ENCODE assay signal across 10 cellular contexts in the genomic region with DNA sequence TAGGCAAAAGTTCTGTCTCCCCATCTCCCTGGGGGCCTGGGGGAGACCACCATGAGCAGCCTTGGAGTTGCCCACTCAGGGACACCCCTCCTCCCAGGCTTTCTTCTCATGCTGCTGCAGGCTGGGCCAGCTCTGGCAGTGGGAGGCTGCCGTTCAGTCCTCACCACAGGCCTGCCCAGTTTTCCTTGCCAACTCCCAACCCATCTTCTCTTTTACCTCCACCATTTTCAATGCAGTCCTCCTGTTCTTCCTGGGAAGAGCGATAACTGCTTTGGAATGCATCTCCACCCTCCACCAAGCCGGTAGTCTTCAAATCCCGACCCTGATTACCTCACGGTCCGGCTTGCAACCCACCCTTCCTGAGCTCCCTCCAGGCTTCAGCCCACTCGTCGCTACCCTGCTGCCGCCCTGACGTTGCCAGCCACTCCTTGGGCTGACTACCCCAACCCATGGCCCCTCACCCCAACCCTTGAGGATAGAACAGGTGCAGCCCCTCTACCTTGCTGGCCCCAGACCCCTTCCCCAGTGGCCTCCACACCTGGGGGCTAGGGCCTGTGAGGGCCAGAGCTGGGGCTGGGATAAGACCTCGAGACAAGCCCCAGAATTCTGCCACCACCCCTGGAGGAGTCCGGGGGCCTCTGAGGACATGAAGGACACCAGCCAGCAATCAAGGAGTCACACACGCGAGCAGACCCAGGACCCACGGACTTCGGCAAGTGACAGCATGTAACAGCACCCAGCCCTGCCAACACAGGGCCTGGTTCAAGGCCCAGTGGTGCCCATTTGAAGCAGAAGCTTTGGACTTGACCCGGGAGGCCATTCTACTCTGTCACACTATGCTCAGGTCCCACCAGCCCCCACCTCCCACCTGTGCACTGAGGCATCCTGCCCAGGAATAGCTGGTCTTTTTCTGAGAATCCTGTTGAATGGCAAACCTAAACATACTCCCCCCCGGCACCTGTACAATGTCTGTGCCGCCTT. TPM values are rescaled to one million over a fixed set of nuclear protein-coding genes. Genes with fewer than 3 reads are reported as not detected.
DNase-seq lines count a peak whose midpoint lies in the region; ATAC-seq, FAIRE-seq and TF ChIP-seq lines count a peak whose summit lies in the region.
"Had no signal": no experiment of that assay in that cellular context is flagged by ENCODE, and none has a peak within 500 bp of the region (broad histone marks: within the 10 kb centered on the region; RNA-seq: fewer than 3 reads in every experiment).

No MANE protein-coding gene starts in this region.

- no peak for DNase-seq in activated CD4-positive, alpha-beta T cell treated with anti-CD3 and anti-CD28 coated beads, Interleukin-2, amount 10 ng/mL, durations not matched to agents 24 days and 14 days
- DNase-seq in activated CD4-positive, alpha-beta T cell treated with anti-CD3 and anti-CD28 coated beads, Interleukin-2, amount 50 U/mL, for 1 hour, result no peak
- DNase-seq in GM12878 (ENCODE audit: low read depth, low spot score) (no peak), lower lobe of right lung (no peak), transverse colon (no peak), HTR-8/SVneo (ENCODE audit: insufficient read length, low spot score) (no peak), germinal center (ENCODE audit: low spot score) (no peak), NCI-H1105 (lab: John Stamatoyannopoulos, UW) (no peak)
- DNase-seq: NCI-H2081 treated with DMSO at 0.1 percent for 48 hours had no signal

- CTCF ChIA-PET in GM12878 (lab: Yijun Ruan, JAX), result interaction anchor here (0.6 to 0.9 kb wide), 3 partner anchors 10 to 300 kb away, joined by 3 to 6 read pairs (median 3); no protein-coding TSS in a partner anchor

- SMC1A ChIA-PET in GM12878 (lab: Charles Lee; ENCODE audit: uncharacterized antibody, unreplicated experiment), result interaction anchor here (1.1 to 1.6 kb wide), 2 partner anchors 11 to 12 kb away, joined by 3 to 6 read pairs; no protein-coding TSS in a partner anchor

- H3K36me3 ChIP-seq in GM12878 (ENCODE audit: control insufficient read depth in 2 of 2, insufficient read depth in 2 of 2, low read length in 1 of 2) (peaks cover 40 to 46% of the 10 kb centered on the region in 2 experiments; a peak in 3 of 4 replicates), lower lobe of right lung (peaks cover 62% of the 10 kb centered on the region), transverse colon (peaks cover 0 to 5% (median under 1%) of the 10 kb centered on the region in 4 donors)

- peak overlapping the region; percentile 74 for H3K4me3 Mint-ChIP-seq in activated CD4-positive, alpha-beta T cell treated with anti-CD3 and anti-CD28 coated beads, Interleukin-2, amount 10 ng/mL, durations not matched to agents 24 days and 14 days
- H3K4me3 Mint-ChIP-seq: nephron had no signal

- H3K9ac ChIP-seq in GM12878 (ENCODE audit: control insufficient read depth, insufficient read depth, low read length), result no peak overlapping the region

- H3K27me3 Mint-ChIP-seq in activated CD4-positive, alpha-beta T cell treated with anti-CD3 and anti-CD28 coated beads, Interleukin-2, amount 10 ng/mL, durations not matched to agents 24 days and 14 days, result no peaks in the 10 kb centered on the region

- no peaks in the 10 kb centered on the region for H3K9me3 Mint-ChIP-seq in activated CD4-positive, alpha-beta T cell treated with anti-CD3 and anti-CD28 coated beads, Interleukin-2, amount 10 ng/mL, durations not matched to agents 24 days and 14 days
- H3K9me3 Mint-ChIP-seq: nephron had no signal

- intact Hi-C loops in activated CD4-positive, alpha-beta T cell treated with anti-CD3 and anti-CD28 coated beads, Interleukin-2, amount 10 ng/mL, durations not matched to agents 24 days and 14 days (cut with micrococcal nuclease), result loop anchor here (10.0 kb wide), 1 partner anchor 547 kb away; no protein-coding TSS in a partner anchor
- intact Hi-C loops in GM12878 (cut with micrococcal nuclease; ENCODE audit: unreplicated experiment) (no loop called here), lower lobe of right lung (cut with DNase I) (no loop called here), transverse colon (cut with DNase I; ENCODE audit: low total_unique reads) (no loop called here)

- POLR2A ChIA-PET in GM12878 (lab: Charles Lee), result interaction anchor here (1.3 to 3.8 kb wide), 2 partner anchors 10 to 12 kb away, joined by 3 to 18 read pairs; a partner anchor contains a TSS

- 69% methylated on average over 19 of the region's 19 CpGs for whole genome bisulfite sequencing in GM12878 (ENCODE audit: insufficient coverage, insufficient replicate concordance, low lambda C conversion rate, missing lambda C conversion rate)
- WGBS in transverse colon (ENCODE audit: low coverage in 1 of 2), 2 donors, result 68 to 79% methylated on average over 7 to 19 of the region's 19 CpGs

- peaks cover 9% of the 10 kb centered on the region; the same call in 1 of the 2 replicates for H3K4me1 ChIP-seq in GM12878 (ENCODE audit: control insufficient read depth, insufficient read depth, low read length)
- peaks cover 86% of the 10 kb centered on the region for H3K4me1 ChIP-seq in lower lobe of right lung
- peaks cover 67 to 99% (median 82%) of the 10 kb centered on the region in 4 donors for H3K4me1 ChIP-seq in transverse colon

- peak overlapping the region; percentile 27; the same call in 1 of the 2 replicates for H3K4me3 ChIP-seq in GM12878
- H3K4me3 ChIP-seq in lower lobe of right lung, result no peak overlapping the region
- no peak overlapping the region for H3K4me3 ChIP-seq in transverse colon

- H3K27ac ChIP-seq in GM12878 (ENCODE audit: control insufficient read depth, insufficient read depth) (no peak overlapping the region), lower lobe of right lung (peak overlapping the region; percentile 62), transverse colon (peak overlapping the region; percentile 79 to 99 (median 83))

- TF ChIP-seq EP300 in GM12878 (IDR thresholded peaks at IDR 0.05; ENCODE audit: borderline replicate concordance in 1 of 2, control insufficient read depth in 1 of 2, low read depth in 2 of 2, low read length in 2 of 2), result no peak
- TF ChIP-seq EP300 in transverse colon (IDR thresholded peaks at IDR 0.05; ENCODE audit: low read depth), result no peak

- in situ Hi-C loops in GM12878 (cut with MboI), result no loop called here
- in situ Hi-C loops in transverse colon (cut with MboI; ENCODE audit: low pct_ligation_motif_present in 1 of 4, low pct_unique_long_range_greater_than_20kb in 1 of 4, low sequenced_read_pairs in 3 of 4), result no loop called here

- 0 out of 2 replicates have a peak, but pooled peaks have one; percentile 11 for TF ChIP-seq POLR2A in GM12878 (IDR thresholded peaks at IDR 0.05; ENCODE audit: low read depth, low read length)
- TF ChIP-seq POLR2A in transverse colon (IDR thresholded peaks at IDR 0.05), result no peak

- H3K27ac Mint-ChIP-seq in activated CD4-positive, alpha-beta T cell treated with anti-CD3 and anti-CD28 coated beads, Interleukin-2, amount 10 ng/mL, durations not matched to agents 24 days and 14 days, result peak overlapping the region; percentile 89

- no TSS peak for BruUV-seq in GM12878 (replicated peaks; lab: Mats Ljungman, UMichigan)

- RAD21 ChIA-PET in GM12878 (lab: Charles Lee; ENCODE audit: unreplicated experiment), result interaction anchor here (0.8 to 2.6 kb wide), 3 partner anchors 10 to 23 kb away, joined by 3 to 7 read pairs (median 3); a partner anchor contains a TSS

- H3K27me3 ChIP-seq in GM12878 (replicated peaks in 1 of 2; ENCODE audit: control insufficient read depth in 2 of 2, insufficient read depth in 2 of 2, low read length in 1 of 2), result no peaks in the 10 kb centered on the region
- no peaks in the 10 kb centered on the region for H3K27me3 ChIP-seq in lower lobe of right lung (ENCODE audit: low read depth)
- no peaks in the 10 kb centered on the region for H3K27me3 ChIP-seq in transverse colon

- H4K20me1 ChIP-seq in GM12878 (ENCODE audit: control insufficient read depth, insufficient read depth), result peaks cover 24% of the 10 kb centered on the region

- H3K4me1 Mint-ChIP-seq in activated CD4-positive, alpha-beta T cell treated with anti-CD3 and anti-CD28 coated beads, Interleukin-2, amount 10 ng/mL, durations not matched to agents 24 days and 14 days, result peaks cover 92% of the 10 kb centered on the region

- ATAC-seq in GM12878 (no peak), lower lobe of right lung (no peak)

- TF ChIP-seq RAD21 in GM12878 (IDR thresholded peaks at IDR 0.05; ENCODE audit: insufficient read depth, low read depth, low read length), result no peak

- no peak overlapping the region for H2AFZ ChIP-seq in GM12878 (ENCODE audit: control insufficient read depth, low read depth, low read length)

- peaks cover 85% of the 10 kb centered on the region for H3K36me3 Mint-ChIP-seq in activated CD4-positive, alpha-beta T cell treated with anti-CD3 and anti-CD28 coated beads, Interleukin-2, amount 10 ng/mL, durations not matched to agents 24 days and 14 days (ENCODE audit: low read depth)

- peak overlapping the region; percentile 54 for H3K4me2 ChIP-seq in GM12878 (ENCODE audit: control insufficient read depth, insufficient read depth)

- TF ChIP-seq CTCF in GM12878 (IDR thresholded peaks at IDR 0.05 in 2 of 3, conservative IDR thresholded peaks at IDR 0.05 in 1 of 3; ENCODE audit: control insufficient read depth in 2 of 3, extremely low read depth in 1 of 3, insufficient read depth in 1 of 3, low read depth in 3 of 3, low read length in 3 of 3), result no peak
- TF ChIP-seq CTCF in lower lobe of right lung (IDR thresholded peaks at IDR 0.05), result no peak
- no peak for TF ChIP-seq CTCF in transverse colon (IDR thresholded peaks at IDR 0.05)

- peaks cover 83% of the 10 kb centered on the region for H3K79me2 ChIP-seq in GM12878 (ENCODE audit: control insufficient read depth, insufficient read depth, low read length)

- no peak for FAIRE-seq in GM12878 (lab: Jason Lieb, UNC)
- FAIRE-seq in HTR-8/SVneo (lab: Jason Lieb, UNC), result no peak

- H3K9me3 ChIP-seq in GM12878 (replicated peaks; ENCODE audit: control insufficient read depth, insufficient read depth, low read length) (no peaks in the 10 kb centered on the region), lower lobe of right lung (no peaks in the 10 kb centered on the region), transverse colon (no peaks in the 10 kb centered on the region)

RNA-seq across cellular contexts. Expression of a gene that starts 9.2 kb away (rescaled TPM):
- total RNA-seq in activated CD4-positive, alpha-beta T cell treated with anti-CD3 and anti-CD28 coated beads, Interleukin-2, amount 10 ng/mL, durations not matched to agents 24 days and 14 days, result 369 and 376 TPM in 2 replicates
- total RNA-seq in GM12878 (2013; cell fraction: nucleolus; rRNA removed), result 70.7 and 75.4 TPM in 2 replicates
- 250 and 290 TPM in 2 replicates for total RNA-seq in GM12878 (2014; rRNA removed)
- total RNA-seq in GM12878 (2014; rRNA removed; fragmentation: Illumina TruSeq; extraction: Trizol), result 202 and 221 TPM in 2 replicates
- 397 and 420 TPM in 2 replicates for total RNA-seq in GM12878 (2021)
- 99.8 TPM for polyA plus RNA-seq in GM12878 (2011; ENCODE audit: low read depth)
- polyA plus RNA-seq in GM12878 (2011; rRNA removed), result 297 and 322 TPM in 2 replicates
- polyA plus RNA-seq in GM12878 (2011; cell fraction: cytosol; rRNA removed), result 401 and 501 TPM in 2 replicates
- 291 and 412 TPM in 2 replicates for polyA plus RNA-seq in GM12878 (2011; cell fraction: nucleus; rRNA removed)
- polyA plus RNA-seq in GM12878 (2012), result 164 and 182 TPM in 2 replicates
- polyA plus RNA-seq in GM12878 (2014; fragmentation: Illumina TruSeq; extraction: Trizol), result 289 and 325 TPM in 2 replicates
- polyA plus RNA-seq in GM12878 (2014; fragmentation: Nextera tagmentation; extraction: Ambion mirVana), result 10 to 100 TPM; 28.5 to 57.1 TPM
- polyA plus RNA-seq in GM12878 (2014; rRNA removed), result 276 and 292 TPM in 2 replicates
- polyA plus RNA-seq in GM12878 (2016; fragmentation: Nextera tagmentation; extraction: Ambion mirVana), result 100 to 1,000 TPM; 334 to 348 TPM
- 278 and 351 TPM in 2 replicates for polyA minus RNA-seq in GM12878 (2011; rRNA and poly(A)+ RNA removed)
- 100.0 and 127 TPM in 2 replicates for polyA minus RNA-seq in GM12878 (2011; cell fraction: cytosol; rRNA and poly(A)+ RNA removed)
- polyA minus RNA-seq in GM12878 (2011; cell fraction: nucleus; rRNA and poly(A)+ RNA removed), result 60.9 and 119 TPM in 2 replicates
- total RNA-seq in lower lobe of right lung, result 233 TPM
- total RNA-seq in transverse colon, result 100 to 1,000 TPM; 196 to 268 (median 246) TPM
